ENCODE assay signal across 30 cellular contexts in genomic region chr3:9852528-9852927, GRCh38. TPM values are rescaled to one million over a fixed set of nuclear protein-coding genes. Genes with fewer than 3 reads are reported as not detected.
"Had no signal": no experiment of that assay in that cellular context is flagged by ENCODE, and none has a peak within 500 bp of the region (broad histone marks: within the 10 kb centered on the region; RNA-seq: fewer than 3 reads in every experiment).

No MANE protein-coding gene starts in this region.

- H3K4me2 ChIP-seq: hepatocyte had no signal

- H3K4me1 ChIP-seq: adrenal gland, ascending aorta, colonic mucosa, pancreas, uterus had no signal

- H3K36me3 ChIP-seq: adrenal gland, ascending aorta, colonic mucosa, lower lobe of right lung, pancreas, transverse colon, uterus had no signal

- H3K27ac ChIP-seq: adrenal gland, ascending aorta, colonic mucosa, hepatocyte, lower lobe of right lung, pancreas, transverse colon, uterus had no signal

- H3K9me3 Mint-ChIP-seq: effector memory CD8-positive, alpha-beta T cell; immature natural killer cell; nephron progenitor cell; stimulated activated memory B cell treated with anti-CD40 and anti-IgM and Interleukin-4, amounts not matched to agents 10 μg/mL and 1 μg/mL and 100 μg/mL, for 72 hours had no signal

- H3K4me1 Mint-ChIP-seq: stimulated activated memory B cell treated with anti-CD40 and anti-IgM and Interleukin-4, amounts not matched to agents 10 μg/mL and 1 μg/mL and 100 μg/mL, for 72 hours had no signal

- H3K36me3 Mint-ChIP-seq: activated naive CD8-positive, alpha-beta T cell; immature natural killer cell; stimulated activated memory B cell treated with anti-CD40 and anti-IgM and Interleukin-4, amounts not matched to agents 10 μg/mL and 1 μg/mL and 100 μg/mL, for 72 hours had no signal

- H3K27ac Mint-ChIP-seq: activated naive CD8-positive, alpha-beta T cell; stimulated activated memory B cell treated with anti-CD40 and anti-IgM and Interleukin-4, amounts not matched to agents 10 μg/mL and 1 μg/mL and 100 μg/mL, for 72 hours had no signal

- DNase-seq: activated CD4-positive, alpha-beta T cell treated with anti-CD3 and anti-CD28 coated beads for 1 hour; activated CD4-positive, alpha-beta T cell treated with anti-CD3 and anti-CD28 coated beads, Interleukin-2, amount 50 U/mL, for 1 hour; activated T-cell treated with anti-CD3 and anti-CD28 coated beads, Interleukin-2, amount 50 U/mL, for 1 hour; dorsolateral prefrontal cortex; effector memory CD8-positive, alpha-beta T cell; glutamatergic neuron; mesendoderm; nephron progenitor cell; pancreas; right cardiac atrium; stimulated activated CD4-positive, alpha-beta T cell treated with anti-CD3 and anti-CD28 coated beads, Interleukin-2, amount 100 ng/mL, for 24 hours; uterus had no signal

- H3K27me3 ChIP-seq: adrenal gland, ascending aorta, colonic mucosa, dorsolateral prefrontal cortex, hepatocyte, pancreas, transverse colon, uterus had no signal

- H3K27me3 Mint-ChIP-seq: activated naive CD8-positive, alpha-beta T cell had no signal

- H2AFZ ChIP-seq: hepatocyte had no signal

- H3K4me3 ChIP-seq: adrenal gland, ascending aorta, colonic mucosa, hepatocyte, lower lobe of right lung, mucosa of descending colon, pancreas, skin epidermis, transverse colon, uterus had no signal

- H3K9me3 ChIP-seq: adrenal gland, ascending aorta, colonic mucosa, lower lobe of right lung, mucosa of descending colon, pancreas, transverse colon, uterus had no signal

- H3K79me2 ChIP-seq: hepatocyte had no signal

- ATAC-seq: effector memory CD8-positive, alpha-beta T cell; esophagus mucosa; left lobe of liver; lower lobe of right lung; mucosa of descending colon; pancreas; right cardiac atrium; stimulated activated memory B cell treated with anti-CD40 and anti-IgM and Interleukin-4, amounts not matched to agents 10 μg/mL and 1 μg/mL and 100 μg/mL, for 72 hours had no signal

- H3K4me3 Mint-ChIP-seq: activated naive CD8-positive, alpha-beta T cell; nephron progenitor cell; stimulated activated memory B cell treated with anti-CD40 and anti-IgM and Interleukin-4, amounts not matched to agents 10 μg/mL and 1 μg/mL and 100 μg/mL, for 72 hours had no signal

RNA-seq across cellular contexts. Expression of gene CIDEC, which starts 27.5 kb away (rescaled TPM):
- total RNA-seq: endothelial cell of umbilical vein, esophagus mucosa, frontal cortex, kidney epithelial cell, lower lobe of right lung, pulmonary artery endothelial cell, temporal lobe had no signal
